Comparison of ENCODE assay signal across 9 cellular contexts in the genomic region with DNA sequence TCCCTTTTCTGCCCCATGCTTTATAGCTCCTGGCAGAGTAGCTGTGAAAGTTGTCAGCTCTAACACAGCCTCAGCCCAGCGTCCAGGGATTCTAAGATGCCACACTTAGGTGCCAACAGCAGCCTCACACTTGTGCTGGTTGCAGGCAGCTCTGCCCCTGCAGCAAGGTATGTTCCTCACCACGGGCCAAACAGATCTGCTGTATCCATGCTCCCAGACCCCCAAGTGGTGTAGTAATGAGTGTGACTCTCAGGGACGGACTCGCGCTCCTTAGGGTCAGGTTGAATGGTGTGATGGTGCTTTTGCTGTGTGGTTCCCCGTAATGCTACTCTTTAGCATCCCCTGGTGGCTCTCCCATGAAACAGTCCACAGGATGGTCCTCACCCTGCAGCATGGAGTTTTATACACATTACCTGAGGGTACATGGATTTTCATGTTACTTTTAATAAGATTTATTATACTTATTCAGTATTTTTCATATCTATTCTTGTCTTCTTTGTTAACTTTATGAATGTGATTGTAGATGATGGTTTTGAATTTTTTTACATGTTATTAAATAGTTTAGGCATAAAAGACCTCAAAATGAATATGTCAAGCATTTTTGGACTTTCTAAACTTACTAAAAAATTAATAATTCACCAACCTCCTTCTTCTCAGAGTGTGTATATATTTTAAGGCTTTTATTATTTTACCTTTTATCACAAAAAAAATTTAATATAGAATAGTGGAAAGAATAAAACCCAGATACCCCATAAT.
A peak's percentile ranks its signal among the peaks of the same experiment; 100 is the strongest.
DNase-seq lines count a peak whose midpoint lies in the region; ATAC-seq and TF ChIP-seq lines count a peak whose summit lies in the region.
"Had no signal": no experiment of that assay in that cellular context is flagged by ENCODE, and none has a peak within 500 bp of the region (broad histone marks: within the 10 kb centered on the region; RNA-seq: fewer than 3 reads in every experiment).

No MANE protein-coding gene starts in this region.

- POLR2A ChIA-PET in activated CD4-positive, alpha-beta memory T cell treated with anti-CD3 and anti-CD28 coated beads for 36 hours (lab: Charles Lee): no interaction called here

- H3K27me3 ChIP-seq in esophagus squamous epithelium: peaks cover 0 to 34% (median 2%) of the 10 kb centered on the region in 4 donors
- no peaks in the 10 kb centered on the region for H3K27me3 ChIP-seq in aorta (ENCODE audit: control insufficient read depth in 1 of 2, insufficient read depth in 2 of 2, low read length in 1 of 2)

- H3K27ac ChIP-seq in esophagus squamous epithelium (no peak overlapping the region), aorta (ENCODE audit: low read depth in 1 of 2, low read length in 2 of 2) (peak overlapping the region in 1 of 2 donors; percentile 17)

- in situ Hi-C loops in GM13976 (cut with MboI; ENCODE audit: low sequenced_read_pairs, unreplicated experiment): loop anchor here (25.0 kb wide), 2 partner anchors 276 to 1051 kb away; no protein-coding TSS in a partner anchor

- WGBS in esophagus squamous epithelium, 2 donors: 7 to 17% methylated on average over 5 to 6 of the region's 6 CpGs
- WGBS in aorta, 2 donors: 1 to 3% methylated on average over 6 of the region's 6 CpGs

- no peak overlapping the region for H3K4me3 ChIP-seq in AG10803 (ENCODE audit: low read length)
- H3K4me3 ChIP-seq in esophagus squamous epithelium: no peak overlapping the region
- no peak overlapping the region for H3K4me3 ChIP-seq in aorta (ENCODE audit: low read length in 2 of 2)

- TF ChIP-seq CTCF in AG10803 (conservative IDR thresholded peaks at IDR 0.05; ENCODE audit: low read length): peak; percentile 98
- peak; percentile 89 for TF ChIP-seq CTCF in GM13976 (IDR thresholded peaks at IDR 0.05; ENCODE audit: borderline replicate concordance, control extremely low read depth, extremely low read depth, insufficient read depth, missing control alignments)
- TF ChIP-seq CTCF in esophagus squamous epithelium (IDR thresholded peaks at IDR 0.05): peak in 5 of 6 experiments; percentile 66 to 85 (median 78)
- peak; percentile 66 for TF ChIP-seq CTCF in natural killer cell (IDR thresholded peaks at IDR 0.05)

- H3K4me1 ChIP-seq in esophagus squamous epithelium (no peaks in the 10 kb centered on the region), aorta (ENCODE audit: control insufficient read depth in 1 of 2, insufficient read depth in 2 of 2, low read length in 2 of 2) (peaks cover 0 to 2% of the 10 kb centered on the region in 2 donors)

- CTCF ChIA-PET in activated CD4-positive, alpha-beta memory T cell treated with anti-CD3 and anti-CD28 coated beads for 36 hours (lab: Charles Lee): interaction anchor here (0.7 to 2.1 kb wide), 4 partner anchors 11 to 544 kb away, joined by 3 to 6 read pairs (median 4); no protein-coding TSS in a partner anchor

- no peak for TF ChIP-seq POLR2A in esophagus squamous epithelium (IDR thresholded peaks at IDR 0.05)

- H3K9me3 Mint-ChIP-seq in activated CD4-positive, alpha-beta memory T cell treated with anti-CD3 and anti-CD28 coated beads for 36 hours: no peaks in the 10 kb centered on the region
- H3K9me3 Mint-ChIP-seq in natural killer cell: no peaks in the 10 kb centered on the region
- H3K9me3 Mint-ChIP-seq: IgD-negative memory B cell had no signal

- peak; percentile 85 for ATAC-seq in HG02938 (IDR thresholded peaks at IDR 0.05; ENCODE audit: unreplicated experiment)
- ATAC-seq in natural killer cell: peak; percentile 73 to 96 (median 76)
- peak; percentile 74 for ATAC-seq in aorta (ENCODE audit: low FRiP score)

- peaks cover 8% of the 10 kb centered on the region for H3K27me3 Mint-ChIP-seq in activated CD4-positive, alpha-beta memory T cell treated with anti-CD3 and anti-CD28 coated beads for 36 hours
- H3K27me3 Mint-ChIP-seq in natural killer cell (ENCODE audit: low read depth in 2 of 2): peaks cover 0 to 5% of the 10 kb centered on the region in 2 donors

- intact Hi-C loops in activated CD4-positive, alpha-beta memory T cell treated with anti-CD3 and anti-CD28 coated beads for 36 hours (cut with micrococcal nuclease): loop anchor here (1.0 kb wide), 2 partner anchors 282 to 544 kb away; no protein-coding TSS in a partner anchor
- intact Hi-C loops in esophagus squamous epithelium (cut with DNase I) (loop anchor here (10.0 kb wide), 1 partner anchor 548 kb away; no protein-coding TSS in a partner anchor), natural killer cell (cut with micrococcal nuclease) (no loop called here), aorta (cut with DNase I) (loop anchor here in 1 of 2 donors (5.0 to 10.0 kb wide), 3 partner anchors 98 to 678 kb away; no protein-coding TSS in a partner anchor)

- H3K4me3 Mint-ChIP-seq in activated CD4-positive, alpha-beta memory T cell treated with anti-CD3 and anti-CD28 coated beads for 36 hours: no peak overlapping the region
- no peak overlapping the region for H3K4me3 Mint-ChIP-seq in natural killer cell
- H3K4me3 Mint-ChIP-seq: IgD-negative memory B cell had no signal

- DNase-seq in AG10803 (ENCODE audit: low read depth) (peak; percentile 41), GM13976 (ENCODE audit: low spot score) (peak; percentile 76), NCI-H2227 (lab: John Stamatoyannopoulos, UW; ENCODE audit: unreplicated experiment) (peak; percentile 10), esophagus squamous epithelium (lab: John Stamatoyannopoulos, UW) (no peak), natural killer cell (no peak), aorta (peak in 1 of 2 donors; percentile 50)
- peak; percentile 49 for DNase-seq in activated CD4-positive, alpha-beta memory T cell treated with anti-CD3 and anti-CD28 coated beads for 36 hours

- H3K36me3 Mint-ChIP-seq in activated CD4-positive, alpha-beta memory T cell treated with anti-CD3 and anti-CD28 coated beads for 36 hours: no peaks in the 10 kb centered on the region
- H3K36me3 Mint-ChIP-seq in natural killer cell: no peaks in the 10 kb centered on the region
- H3K36me3 Mint-ChIP-seq: IgD-negative memory B cell had no signal

- no peaks in the 10 kb centered on the region for H3K4me1 Mint-ChIP-seq in activated CD4-positive, alpha-beta memory T cell treated with anti-CD3 and anti-CD28 coated beads for 36 hours (ENCODE audit: low read depth)
- H3K4me1 Mint-ChIP-seq in natural killer cell: no peaks in the 10 kb centered on the region

- H3K27ac Mint-ChIP-seq in activated CD4-positive, alpha-beta memory T cell treated with anti-CD3 and anti-CD28 coated beads for 36 hours: no peak overlapping the region
- no peak overlapping the region for H3K27ac Mint-ChIP-seq in natural killer cell
- H3K27ac Mint-ChIP-seq: IgD-negative memory B cell had no signal

- H3K36me3 ChIP-seq in esophagus squamous epithelium: no peaks in the 10 kb centered on the region
- H3K36me3 ChIP-seq in aorta (ENCODE audit: control insufficient read depth in 1 of 2, insufficient read depth in 2 of 2, low read length in 1 of 2): no peaks in the 10 kb centered on the region

- H3K9me3 ChIP-seq in esophagus squamous epithelium (no peaks in the 10 kb centered on the region), aorta (ENCODE audit: control insufficient read depth, low read length) (no peaks in the 10 kb centered on the region)

Comparison
In these comparisons a context has a peak if more than half of its experiments do, and no peak if none do; other contexts are left out.
1. DNase-seq: peak in AG10803 (single experiment), GM13976 (single experiment), NCI-H2227 (single experiment) and activated CD4-positive, alpha-beta memory T cell treated with anti-CD3 and anti-CD28 coated beads for 36 hours (single experiment); none in esophagus squamous epithelium (single experiment) and natural killer cell (single experiment).
2. Peak in every context shown above with its lines, with median percentiles within 50 percentile points of each other: CTCF ChIP-seq and ATAC-seq.